14 cellular contexts compared by ENCODE assay signal in genomic region chr14:28762290-28762948, GRCh38.
"Had no signal": no experiment of that assay in that cellular context is flagged by ENCODE, and none has a peak within 500 bp of the region (broad histone marks: within the 10 kb centered on the region; RNA-seq: fewer than 3 reads in every experiment).

No MANE protein-coding gene starts in this region.

- H3K9me3 ChIP-seq: adrenal gland, breast epithelium, gastrocnemius medialis, lower lobe of right lung, right atrium auricular region, tibial nerve had no signal

- H3K36me3 ChIP-seq: adrenal gland, breast epithelium, gastrocnemius medialis, lower lobe of right lung, neutrophil, right atrium auricular region, tibial nerve had no signal

- H3K4me3 ChIP-seq: adrenal gland, breast epithelium, gastrocnemius medialis, lower lobe of right lung, right atrium auricular region, tibial nerve had no signal

- DNase-seq: activated naive CD4-positive, alpha-beta T cell treated with anti-CD3 and anti-CD28 coated beads, Interleukin-2, amount 50 U/mL, for 16 hours; activated T-cell treated with anti-CD3 and anti-CD28 coated beads, Interleukin-2, amount 50 U/mL, for 1 hour; adrenal gland; gastrocnemius medialis; kidney glomerular epithelial cell; midbrain; naive B cell; small intestine; T-helper 2 cell had no signal

- H3K27ac ChIP-seq: adrenal gland, breast epithelium, gastrocnemius medialis, lower lobe of right lung, neutrophil, right atrium auricular region, tibial nerve had no signal
